ENCODE assay signal across 1 cellular context in genomic region chr11:65422104-65422632, GRCh38.
A peak's percentile ranks its signal among the peaks of the same experiment; 100 is the strongest.
TF ChIP-seq lines count a peak whose summit lies in the region.

No MANE protein-coding gene starts in this region.

TF ChIP-seq in K562, 482 proteins besides CTCF, POLR2A, EP300 and RAD21 (continued from another document and continues in another):
- TF ChIP-seq, protein P1, sequence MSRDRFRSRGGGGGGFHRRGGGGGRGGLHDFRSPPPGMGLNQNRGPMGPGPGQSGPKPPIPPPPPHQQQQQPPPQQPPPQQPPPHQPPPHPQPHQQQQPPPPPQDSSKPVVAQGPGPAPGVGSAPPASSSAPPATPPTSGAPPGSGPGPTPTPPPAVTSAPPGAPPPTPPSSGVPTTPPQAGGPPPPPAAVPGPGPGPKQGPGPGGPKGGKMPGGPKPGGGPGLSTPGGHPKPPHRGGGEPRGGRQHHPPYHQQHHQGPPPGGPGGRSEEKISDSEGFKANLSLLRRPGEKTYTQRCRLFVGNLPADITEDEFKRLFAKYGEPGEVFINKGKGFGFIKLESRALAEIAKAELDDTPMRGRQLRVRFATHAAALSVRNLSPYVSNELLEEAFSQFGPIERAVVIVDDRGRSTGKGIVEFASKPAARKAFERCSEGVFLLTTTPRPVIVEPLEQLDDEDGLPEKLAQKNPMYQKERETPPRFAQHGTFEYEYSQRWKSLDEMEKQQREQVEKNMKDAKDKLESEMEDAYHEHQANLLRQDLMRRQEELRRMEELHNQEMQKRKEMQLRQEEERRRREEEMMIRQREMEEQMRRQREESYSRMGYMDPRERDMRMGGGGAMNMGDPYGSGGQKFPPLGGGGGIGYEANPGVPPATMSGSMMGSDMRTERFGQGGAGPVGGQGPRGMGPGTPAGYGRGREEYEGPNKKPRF (IDR thresholded peaks at IDR 0.05; ENCODE audit: low read depth, low read length) = no peak
- TF ChIP-seq ZBTB33 (CRISPR knock-in tag; IDR thresholded peaks at IDR 0.05) (no peak), EGR1 (conservative IDR thresholded peaks at IDR 0.05) (peak; percentile 96), HMGN3 (IDR thresholded peaks at IDR 0.05; ENCODE audit: borderline replicate concordance, extremely low read depth, insufficient read length, low read depth, low read length) (peak; percentile 99), SMAD3 (CRISPR knock-in tag; conservative IDR thresholded peaks at IDR 0.05) (0 out of 2 replicates have a peak, but pooled peaks have one; percentile 53), ZKSCAN3 (CRISPR knock-in tag; IDR thresholded peaks at IDR 0.05) (no peak), RBM22 (IDR thresholded peaks at IDR 0.05; ENCODE audit: low read depth, low read length, poor library complexity, severe bottlenecking) (no peak), STAT5A (IDR thresholded peaks at IDR 0.05; ENCODE audit: borderline replicate concordance, low read length) (peak; percentile 9; the same call in 1 of the 2 replicates), IFI16 (CRISPR knock-in tag; IDR thresholded peaks at IDR 0.05) (0 out of 2 replicates have a peak, but pooled peaks have one; percentile 49), HIVEP1 (CRISPR knock-in tag; IDR thresholded peaks at IDR 0.05) (peak; percentile 77; the same call in 1 of the 2 replicates), ZNF311 (CRISPR knock-in tag; IDR thresholded peaks at IDR 0.05) (peak; percentile 0; the same call in 1 of the 2 replicates), CBX1 (IDR thresholded peaks at IDR 0.05; ENCODE audit: low read depth) (no peak), CXXC5 (CRISPR knock-in tag; IDR thresholded peaks at IDR 0.05) (peak; percentile 97), CBX2 (IDR thresholded peaks at IDR 0.05; ENCODE audit: insufficient read depth, low read length, poor library complexity, severe bottlenecking) (no peak), SP1 (CRISPR knock-in tag; IDR thresholded peaks at IDR 0.05) (no peak; the same call in 1 of the 2 replicates), POLR2AphosphoS2 (IDR thresholded peaks at IDR 0.05; ENCODE audit: low read length) (no peak), TSHZ1 (CRISPR knock-in tag; IDR thresholded peaks at IDR 0.05) (0 out of 2 replicates have a peak, but pooled peaks have one; percentile 67), HSF4 (CRISPR knock-in tag; IDR thresholded peaks at IDR 0.05; ENCODE audit: borderline replicate concordance) (no peak; the same call in 1 of the 2 replicates), POLR3A (IDR thresholded peaks at IDR 0.05; ENCODE audit: borderline replicate concordance, extremely low read depth, insufficient read depth, insufficient read length) (no peak), ETV6 (IDR thresholded peaks at IDR 0.05; ENCODE audit: borderline replicate concordance in 1 of 2, low read depth in 2 of 2, low read length in 1 of 2) (peak in 1 of 2 experiments; percentile 3; a peak in 2 of 4 replicates), ETV6 (CRISPR knock-in tag; IDR thresholded peaks at IDR 0.05; ENCODE audit: borderline replicate concordance) (no peak), MYBL2 (IDR thresholded peaks at IDR 0.05; ENCODE audit: low read depth) (no peak), MYBL2 (CRISPR knock-in tag; IDR thresholded peaks at IDR 0.05; ENCODE audit: borderline replicate concordance) (no peak), FOXK1 (CRISPR knock-in tag; IDR thresholded peaks at IDR 0.05; ENCODE audit: borderline replicate concordance) (no peak), ZNF561 (CRISPR knock-in tag; conservative IDR thresholded peaks at IDR 0.05) (no peak), ZBTB49 (CRISPR knock-in tag; IDR thresholded peaks at IDR 0.05; ENCODE audit: borderline replicate concordance) (no peak), MECOM (CRISPR knock-in tag; IDR thresholded peaks at IDR 0.05) (no peak), NCOA1 (IDR thresholded peaks at IDR 0.05; ENCODE audit: low read depth) (peak; percentile 66; the same call in 1 of the 2 replicates), ZBTB43 (CRISPR knock-in tag; IDR thresholded peaks at IDR 0.05) (no peak), ZNF124 (CRISPR knock-in tag; IDR thresholded peaks at IDR 0.05) (no peak), ZC3H11A (IDR thresholded peaks at IDR 0.05; ENCODE audit: low read depth, low read length) (no peak), JUNB (CRISPR knock-in tag; conservative IDR thresholded peaks at IDR 0.05) (peak; percentile 97), POU5F1 (IDR thresholded peaks at IDR 0.05; ENCODE audit: borderline replicate concordance, low read depth, low read length, partially characterized antibody) (no peak), NR4A1 (CRISPR knock-in tag; IDR thresholded peaks at IDR 0.05) (0 out of 2 replicates have a peak, but pooled peaks have one; percentile 61), NR4A1 (tag; IDR thresholded peaks at IDR 0.05) (no peak), CBX3 (IDR thresholded peaks at IDR 0.05; ENCODE audit: borderline replicate concordance in 1 of 2, low read length in 2 of 2) (no peak), ZNF639 (CRISPR knock-in tag; conservative IDR thresholded peaks at IDR 0.05 in 1 of 2, IDR thresholded peaks at IDR 0.05 in 1 of 2) (peak in 1 of 2 experiments; percentile 65; a peak in 1 of 4 replicates)
- TF ChIP-seq, protein P2, sequence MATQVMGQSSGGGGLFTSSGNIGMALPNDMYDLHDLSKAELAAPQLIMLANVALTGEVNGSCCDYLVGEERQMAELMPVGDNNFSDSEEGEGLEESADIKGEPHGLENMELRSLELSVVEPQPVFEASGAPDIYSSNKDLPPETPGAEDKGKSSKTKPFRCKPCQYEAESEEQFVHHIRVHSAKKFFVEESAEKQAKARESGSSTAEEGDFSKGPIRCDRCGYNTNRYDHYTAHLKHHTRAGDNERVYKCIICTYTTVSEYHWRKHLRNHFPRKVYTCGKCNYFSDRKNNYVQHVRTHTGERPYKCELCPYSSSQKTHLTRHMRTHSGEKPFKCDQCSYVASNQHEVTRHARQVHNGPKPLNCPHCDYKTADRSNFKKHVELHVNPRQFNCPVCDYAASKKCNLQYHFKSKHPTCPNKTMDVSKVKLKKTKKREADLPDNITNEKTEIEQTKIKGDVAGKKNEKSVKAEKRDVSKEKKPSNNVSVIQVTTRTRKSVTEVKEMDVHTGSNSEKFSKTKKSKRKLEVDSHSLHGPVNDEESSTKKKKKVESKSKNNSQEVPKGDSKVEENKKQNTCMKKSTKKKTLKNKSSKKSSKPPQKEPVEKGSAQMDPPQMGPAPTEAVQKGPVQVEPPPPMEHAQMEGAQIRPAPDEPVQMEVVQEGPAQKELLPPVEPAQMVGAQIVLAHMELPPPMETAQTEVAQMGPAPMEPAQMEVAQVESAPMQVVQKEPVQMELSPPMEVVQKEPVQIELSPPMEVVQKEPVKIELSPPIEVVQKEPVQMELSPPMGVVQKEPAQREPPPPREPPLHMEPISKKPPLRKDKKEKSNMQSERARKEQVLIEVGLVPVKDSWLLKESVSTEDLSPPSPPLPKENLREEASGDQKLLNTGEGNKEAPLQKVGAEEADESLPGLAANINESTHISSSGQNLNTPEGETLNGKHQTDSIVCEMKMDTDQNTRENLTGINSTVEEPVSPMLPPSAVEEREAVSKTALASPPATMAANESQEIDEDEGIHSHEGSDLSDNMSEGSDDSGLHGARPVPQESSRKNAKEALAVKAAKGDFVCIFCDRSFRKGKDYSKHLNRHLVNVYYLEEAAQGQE (CRISPR knock-in tag; IDR thresholded peaks at IDR 0.05; ENCODE audit: low read depth) = peak; percentile 51; the same call in 1 of the 2 replicates
- TF ChIP-seq, protein P3, sequence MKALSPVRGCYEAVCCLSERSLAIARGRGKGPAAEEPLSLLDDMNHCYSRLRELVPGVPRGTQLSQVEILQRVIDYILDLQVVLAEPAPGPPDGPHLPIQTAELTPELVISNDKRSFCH (CRISPR knock-in tag; IDR thresholded peaks at IDR 0.05) = no peak
- TF ChIP-seq, protein P3 (tag; IDR thresholded peaks at IDR 0.05) = no peak
- TF ChIP-seq, protein P4, sequence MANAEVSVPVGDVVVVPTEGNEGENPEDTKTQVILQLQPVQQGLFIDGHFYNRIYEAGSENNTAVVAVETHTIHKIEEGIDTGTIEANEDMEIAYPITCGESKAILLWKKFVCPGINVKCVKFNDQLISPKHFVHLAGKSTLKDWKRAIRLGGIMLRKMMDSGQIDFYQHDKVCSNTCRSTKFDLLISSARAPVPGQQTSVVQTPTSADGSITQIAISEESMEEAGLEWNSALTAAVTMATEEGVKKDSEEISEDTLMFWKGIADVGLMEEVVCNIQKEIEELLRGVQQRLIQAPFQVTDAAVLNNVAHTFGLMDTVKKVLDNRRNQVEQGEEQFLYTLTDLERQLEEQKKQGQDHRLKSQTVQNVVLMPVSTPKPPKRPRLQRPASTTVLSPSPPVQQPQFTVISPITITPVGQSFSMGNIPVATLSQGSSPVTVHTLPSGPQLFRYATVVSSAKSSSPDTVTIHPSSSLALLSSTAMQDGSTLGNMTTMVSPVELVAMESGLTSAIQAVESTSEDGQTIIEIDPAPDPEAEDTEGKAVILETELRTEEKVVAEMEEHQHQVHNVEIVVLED (CRISPR knock-in tag; IDR thresholded peaks at IDR 0.05) = peak; percentile 80
